ENCODE assay signal across 23 cellular contexts in the genomic region with DNA sequence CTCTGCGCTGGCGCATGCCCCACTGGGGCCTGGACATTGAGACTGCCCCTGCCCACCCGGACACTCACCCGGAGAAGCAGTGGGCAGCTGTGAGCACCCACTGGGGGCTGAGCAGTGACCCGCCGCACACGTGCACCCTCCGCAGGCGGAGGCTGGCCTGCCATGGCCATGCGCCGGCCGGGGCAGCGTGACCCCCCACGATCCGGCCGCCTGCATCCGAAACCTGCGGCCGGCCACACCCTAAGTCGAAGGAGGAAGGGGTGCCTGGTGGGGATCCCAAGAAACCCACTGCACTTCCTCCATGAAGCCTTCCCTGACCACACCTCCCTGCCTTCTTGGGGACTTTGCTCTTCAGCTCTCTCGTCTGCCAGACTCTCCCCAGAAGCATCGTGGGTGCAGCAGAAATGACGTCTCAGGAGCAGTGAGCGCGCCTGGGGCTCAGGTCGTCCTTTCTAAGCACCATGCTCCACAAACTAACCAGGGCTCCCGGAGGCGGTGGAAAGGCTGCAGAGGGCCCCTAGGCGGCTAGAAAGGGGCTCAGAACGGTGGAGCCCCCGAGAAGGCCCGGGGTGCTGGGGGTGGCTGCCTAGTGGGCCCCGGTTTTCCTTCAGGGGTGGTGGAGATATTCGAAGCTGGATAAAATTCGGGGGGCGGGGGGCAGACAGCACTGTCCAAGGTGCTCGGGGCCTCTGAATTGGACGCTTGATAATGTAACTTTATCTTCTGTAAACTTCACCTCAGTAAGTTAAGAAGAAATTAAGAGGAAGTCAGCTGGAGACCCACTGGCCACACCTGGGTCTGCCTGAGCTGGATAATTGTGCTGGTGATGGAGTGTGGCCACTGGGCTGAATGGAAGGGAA. TPM values are rescaled to one million over a fixed set of nuclear protein-coding genes. Genes with fewer than 3 reads are reported as not detected.
DNase-seq lines count a peak whose midpoint lies in the region; TF ChIP-seq lines count a peak whose summit lies in the region.
"Had no signal": no experiment of that assay in that cellular context is flagged by ENCODE, and none has a peak within 500 bp of the region (broad histone marks: within the 10 kb centered on the region; RNA-seq: fewer than 3 reads in every experiment).

No MANE protein-coding gene starts in this region.

- no peak overlapping the region for H3T11ph ChIP-seq in H9 (ENCODE audit: low read length)

- peak overlapping the region in 2 of 3 experiments; percentile 74 to 95; a peak in 4 of 7 replicates for H3K27ac Mint-ChIP-seq in H9
- H3K27ac Mint-ChIP-seq in glutamatergic neuron (ENCODE audit: unreplicated experiment), result peak overlapping the region; percentile 82
- H3K27ac Mint-ChIP-seq: CD4-positive, alpha-beta memory T cell had no signal

- H3K4me3 Mint-ChIP-seq in H9, result no peak overlapping the region; a peak in 1 of 5 replicates
- no peak overlapping the region for H3K4me3 Mint-ChIP-seq in glutamatergic neuron (ENCODE audit: unreplicated experiment)

- H3K27me3 ChIP-seq in H9 (ENCODE audit: insufficient read depth, low read length) (no peaks in the 10 kb centered on the region), neuronal stem cell (ENCODE audit: control insufficient read depth in 3 of 3, insufficient read depth in 3 of 3, low read depth in 1 of 3, low read length in 3 of 3) (no peaks in the 10 kb centered on the region)
- H3K27me3 ChIP-seq: MG63 had no signal

- no peak overlapping the region for H3K4me3 ChIP-seq in neuronal stem cell (ENCODE audit: low read length in 2 of 2)
- H3K4me3 ChIP-seq: MG63 had no signal

- H3K9ac ChIP-seq in H9 (ENCODE audit: extremely low read depth, insufficient read length, low read length) (no peak overlapping the region), neuronal stem cell (ENCODE audit: low read depth, low read length, poor library complexity) (no peak overlapping the region)

- no peak overlapping the region for H3K23ac ChIP-seq in H9 (ENCODE audit: insufficient read length, low read depth, low read length)
- peak overlapping the region; percentile 43 for H3K23ac ChIP-seq in neuronal stem cell (ENCODE audit: low read depth, low read length, poor library complexity)

- no peak overlapping the region for H3K27ac ChIP-seq in H9 (ENCODE audit: insufficient read length, low read depth, low read length)
- no peak overlapping the region for H3K27ac ChIP-seq in neuronal stem cell (replicated peaks; ENCODE audit: low read length)

- H3K4me1 ChIP-seq in H9 (ENCODE audit: insufficient read depth, low read length) (no peaks in the 10 kb centered on the region), neuronal stem cell (ENCODE audit: control insufficient read depth in 2 of 2, insufficient read depth in 1 of 2, low read depth in 1 of 2, low read length in 2 of 2) (no peaks in the 10 kb centered on the region)

- H3K18ac ChIP-seq in H9 (ENCODE audit: insufficient read length, low read depth, low read length) (no peak overlapping the region), neuronal stem cell (ENCODE audit: low read length) (no peak overlapping the region)

- no peak overlapping the region for H2BK5ac ChIP-seq in H9 (ENCODE audit: insufficient read length, low read length)
- no peak overlapping the region for H2BK5ac ChIP-seq in neuronal stem cell (ENCODE audit: low read length)

- H3K9me3 Mint-ChIP-seq in H9, result peaks cover 0 to 3% of the 10 kb centered on the region in 2 experiments; a peak in 1 of 5 replicates
- peaks cover 21% of the 10 kb centered on the region for H3K9me3 Mint-ChIP-seq in glutamatergic neuron (ENCODE audit: unreplicated experiment)
- H3K9me3 Mint-ChIP-seq: CD4-positive, alpha-beta memory T cell had no signal

- no peak overlapping the region for H2BK12ac ChIP-seq in H9 (ENCODE audit: insufficient read length, low read depth, low read length)
- H2BK12ac ChIP-seq in neuronal stem cell (ENCODE audit: low read length), result no peak overlapping the region

- no peaks in the 10 kb centered on the region for H4K20me1 ChIP-seq in H9 (ENCODE audit: control insufficient read depth, insufficient read depth, insufficient read length)

- no peak overlapping the region for H3K56ac ChIP-seq in H9 (ENCODE audit: insufficient read length, low read depth, low read length)

- no peak overlapping the region for H4K8ac ChIP-seq in H9 (replicated peaks; ENCODE audit: insufficient read length, low read depth, low read length)
- peak overlapping the region; percentile 17 for H4K8ac ChIP-seq in neuronal stem cell (ENCODE audit: low read depth, low read length)

- H3K9me3 ChIP-seq in H9 (ENCODE audit: control insufficient read depth, low read depth, low read length) (no peaks in the 10 kb centered on the region), neuronal stem cell (replicated peaks in 1 of 2; ENCODE audit: control insufficient read depth in 2 of 2, insufficient read depth in 1 of 2, low read depth in 1 of 2, low read length in 2 of 2) (no peaks in the 10 kb centered on the region)
- H3K9me3 ChIP-seq: MG63 had no signal

- peaks cover 11 to 18% of the 10 kb centered on the region in 2 donors for H3K36me3 ChIP-seq in neuronal stem cell (replicated peaks in 1 of 2; ENCODE audit: control insufficient read depth in 2 of 2, insufficient read depth in 2 of 2, low read length in 2 of 2)
- H3K36me3 ChIP-seq: MG63 had no signal

- H2BK120ac ChIP-seq in H9 (ENCODE audit: low read depth, low read length, poor library complexity, severe bottlenecking), result no peak overlapping the region
- H2BK120ac ChIP-seq in neuronal stem cell (ENCODE audit: low read depth, low read length), result no peak overlapping the region

- H3K14ac ChIP-seq in H9 (ENCODE audit: insufficient read depth, low read length) (no peak overlapping the region), neuronal stem cell (ENCODE audit: low read length) (no peak overlapping the region)

- H4K5ac ChIP-seq in H9 (ENCODE audit: insufficient read length, low read depth, low read length), result no peak overlapping the region

- H3K36me3 Mint-ChIP-seq in H9 (ENCODE audit: insufficient read depth in 1 of 3, low read depth in 3 of 3) (peaks cover 5 to 9% (median 9%) of the 10 kb centered on the region in 3 experiments; a peak in 5 of 7 replicates), glutamatergic neuron (ENCODE audit: unreplicated experiment) (no peaks in the 10 kb centered on the region)
- H3K36me3 Mint-ChIP-seq: CD4-positive, alpha-beta memory T cell had no signal

- H2BK15ac ChIP-seq in H9 (ENCODE audit: low read depth, low read length) (no peak overlapping the region), neuronal stem cell (ENCODE audit: low read length) (no peak overlapping the region)

- no peaks in the 10 kb centered on the region for H3K23me2 ChIP-seq in H9 (ENCODE audit: insufficient read length, low read depth, low read length, poor library complexity, severe bottlenecking)

- H3K79me1 ChIP-seq in H9 (ENCODE audit: insufficient read depth, low read depth, low read length, poor library complexity, severe bottlenecking), result no peaks in the 10 kb centered on the region
- peaks cover 4% of the 10 kb centered on the region for H3K79me1 ChIP-seq in neuronal stem cell (ENCODE audit: low read depth, low read length)

- TF ChIP-seq CTCF in H9 (conservative IDR thresholded peaks at IDR 0.05), result no peak
- no peak for TF ChIP-seq CTCF in glutamatergic neuron (IDR thresholded peaks at IDR 0.05; ENCODE audit: partially characterized antibody, unreplicated experiment)

- H3K4ac ChIP-seq in H9 (ENCODE audit: low read depth, low read length) (no peak overlapping the region), neuronal stem cell (ENCODE audit: low read length) (no peak overlapping the region)

- H3K79me2 ChIP-seq in H9 (ENCODE audit: insufficient read depth, low read length), result no peaks in the 10 kb centered on the region

- no peak overlapping the region for H2AFZ ChIP-seq in H9 (ENCODE audit: low read length)
- no peak overlapping the region for H2AFZ ChIP-seq in neuronal stem cell (ENCODE audit: low read length)

- H2AK5ac ChIP-seq in H9 (ENCODE audit: insufficient read length, low read length), result no peak overlapping the region
- H2AK5ac ChIP-seq in neuronal stem cell (ENCODE audit: low read depth, low read length), result no peak overlapping the region

- no peak overlapping the region for H2BK20ac ChIP-seq in H9 (ENCODE audit: low read depth, low read length, poor library complexity, severe bottlenecking)

- WGBS in H9 (ENCODE audit: extremely low coverage, insufficient read length, low lambda C conversion rate), result no CpG with 5 or more reads among the region's 38 CpGs
- WGBS in neuronal stem cell (ENCODE audit: extremely low coverage in 2 of 2, insufficient read length in 2 of 2, insufficient replicate concordance in 1 of 2), 2 donors, result no CpG with 5 or more reads among the region's 38 CpGs

- DNase-seq in CMK (ENCODE audit: low read depth) (peak; percentile 60), H9 (no peak), glutamatergic neuron (no peak), neuronal stem cell (ENCODE audit: low spot score) (no peak), DMS 273 treated with DMSO at 0.1 percent for 48 hours (lab: John Stamatoyannopoulos, UW) (no peak), DMS153 treated with DMSO at 0.1 percent for 48 hours (lab: John Stamatoyannopoulos, UW; ENCODE audit: unreplicated experiment) (no peak)
- no peak for DNase-seq in effector CD4-positive, alpha-beta T cell
- DNase-seq: C1 segment of cervical spinal cord, DND-41, KBM-7, MG63, NCI-H1105 treated with DMSO at 0.1 percent for 48 hours, NCI-H146, NCI-H1930, NCI-H446, NCI-H526, RPMI8226, SHP77 had no signal

- H3K27me3 Mint-ChIP-seq in H9 (ENCODE audit: low read depth) (peaks cover 12% of the 10 kb centered on the region), glutamatergic neuron (ENCODE audit: unreplicated experiment) (peaks cover 21% of the 10 kb centered on the region)

- H4K91ac ChIP-seq in H9 (ENCODE audit: insufficient read length, low read depth, low read length) (no peak overlapping the region), neuronal stem cell (ENCODE audit: low read depth, low read length, poor library complexity) (no peak overlapping the region)

- H3K4me1 Mint-ChIP-seq in H9, result peaks cover 0 to 2% of the 10 kb centered on the region in 2 experiments; a peak in 1 of 4 replicates
- H3K4me1 Mint-ChIP-seq in glutamatergic neuron (ENCODE audit: low read depth, unreplicated experiment), result peaks cover 6% of the 10 kb centered on the region
- H3K4me1 Mint-ChIP-seq: CD4-positive, alpha-beta memory T cell had no signal

- H3K4me2 ChIP-seq in H9 (ENCODE audit: insufficient read depth, insufficient read length, low read length) (no peak overlapping the region), neuronal stem cell (ENCODE audit: insufficient read depth, low read length, poor library complexity, severe bottlenecking) (no peak overlapping the region)

RNA-seq across cellular contexts. Expression of a gene that starts 1.5 kb away (rescaled TPM):
- total RNA-seq in H9 (2021) (not detected in 2 replicates), glutamatergic neuron (ENCODE audit: unreplicated experiment) (not detected)
- polyA plus RNA-seq in neuronal stem cell (2013, experiment 1 of 2), result not detected
- polyA plus RNA-seq in neuronal stem cell (2013, experiment 2 of 2), result not detected
- total RNA-seq: A673; CD4-positive, alpha-beta memory T cell; H1; HT1080; SK-MEL-5 had no signal
- polyA plus RNA-seq: CD4-positive, alpha-beta memory T cell; H1 had no signal

RNA-seq across cellular contexts. Expression of a gene that starts 6.4 kb away (rescaled TPM):
- total RNA-seq in H9 (2021) (not detected in 2 replicates), glutamatergic neuron (ENCODE audit: unreplicated experiment) (not detected)
- not detected for polyA plus RNA-seq in neuronal stem cell (2013, experiment 1 of 2)
- not detected for polyA plus RNA-seq in neuronal stem cell (2013, experiment 2 of 2)
- total RNA-seq: CD4-positive, alpha-beta memory T cell; H1; HT1080; SK-MEL-5 had no signal
- polyA plus RNA-seq: CD4-positive, alpha-beta memory T cell had no signal

RNA-seq across cellular contexts. Expression of a gene that starts 16.9 kb away (rescaled TPM):
- not detected in 2 replicates for total RNA-seq in H9 (2021)
- total RNA-seq in glutamatergic neuron (ENCODE audit: unreplicated experiment), result not detected
- not detected for polyA plus RNA-seq in neuronal stem cell (2013, experiment 1 of 2)
- polyA plus RNA-seq in neuronal stem cell (2013, experiment 2 of 2), result not detected
- total RNA-seq: CD4-positive, alpha-beta memory T cell; H1; HT1080; SK-MEL-5 had no signal
- polyA plus RNA-seq: CD4-positive, alpha-beta memory T cell had no signal

RNA-seq across cellular contexts. Expression of a gene that starts 32.3 kb away (rescaled TPM):
- total RNA-seq in H9 (2021), result not detected in 2 replicates
- not detected for total RNA-seq in glutamatergic neuron (ENCODE audit: unreplicated experiment)
- 0.06 TPM for polyA plus RNA-seq in neuronal stem cell (2013, experiment 1 of 2)
- not detected for polyA plus RNA-seq in neuronal stem cell (2013, experiment 2 of 2)
- total RNA-seq: CD4-positive, alpha-beta memory T cell; H1; HT1080; SK-MEL-5 had no signal
- polyA plus RNA-seq: CD4-positive, alpha-beta memory T cell had no signal
